Comparison of ENCODE assay signal across 1 cellular context in genomic region chr2:28366496-28367282, GRCh38.
TF ChIP-seq lines count a peak whose summit lies in the region.

No MANE protein-coding gene starts in this region.

TF ChIP-seq in K562, 482 proteins besides CTCF, POLR2A, EP300 and RAD21 (continued from another document and continues in another):
- TF ChIP-seq ZBTB49 (CRISPR knock-in tag; IDR thresholded peaks at IDR 0.05; ENCODE audit: borderline replicate concordance) = no peak
- no peak for TF ChIP-seq CHD7 (IDR thresholded peaks at IDR 0.05; ENCODE audit: low read depth, low read length)
- peak; percentile 94 for TF ChIP-seq NR4A1 (CRISPR knock-in tag; IDR thresholded peaks at IDR 0.05)
- TF ChIP-seq NR4A1 (tag; IDR thresholded peaks at IDR 0.05) = 0 out of 2 replicates have a peak, but pooled peaks have one; percentile 79
- no peak for TF ChIP-seq BRF1 (IDR thresholded peaks at IDR 0.05; ENCODE audit: borderline replicate concordance, extremely low read depth, insufficient read length)
- no peak for TF ChIP-seq SMAD1 (IDR thresholded peaks at IDR 0.05; ENCODE audit: low read depth, low read length, partially characterized antibody)
- TF ChIP-seq SREBF2 (CRISPR knock-in tag; IDR thresholded peaks at IDR 0.05) = no peak
- no peak for TF ChIP-seq TAF15 (IDR thresholded peaks at IDR 0.05; ENCODE audit: low read depth, low read length)
- TF ChIP-seq ZBTB34 (CRISPR knock-in tag; IDR thresholded peaks at IDR 0.05) = no peak
- TF ChIP-seq ZNF24 (IDR thresholded peaks at IDR 0.05) = no peak; the same call in 1 of the 2 replicates
- TF ChIP-seq LCOR (CRISPR knock-in tag; IDR thresholded peaks at IDR 0.05) = peak; percentile 77; the same call in 1 of the 2 replicates
- TF ChIP-seq ATF3 (IDR thresholded peaks at IDR 0.05) = no peak; the same call in 1 of the 2 replicates
- peak; percentile 44; the same call in 1 of the 2 replicates for TF ChIP-seq ATF3 (CRISPR knock-in tag; conservative IDR thresholded peaks at IDR 0.05)
- no peak for TF ChIP-seq STAG1 (CRISPR knock-in tag; IDR thresholded peaks at IDR 0.05; ENCODE audit: borderline replicate concordance)
- no peak for TF ChIP-seq IRF2 (CRISPR knock-in tag; IDR thresholded peaks at IDR 0.05)
- TF ChIP-seq HEY1 (CRISPR knock-in tag; IDR thresholded peaks at IDR 0.05; ENCODE audit: borderline replicate concordance) = no peak
- TF ChIP-seq RFX7 (CRISPR knock-in tag; IDR thresholded peaks at IDR 0.05) = 0 out of 2 replicates have a peak, but pooled peaks have one; percentile 27
- no peak for TF ChIP-seq PHF20 (IDR thresholded peaks at IDR 0.05; ENCODE audit: partially characterized antibody)
- TF ChIP-seq FOXP1 (CRISPR knock-in tag; IDR thresholded peaks at IDR 0.05) = 0 out of 2 replicates have a peak, but pooled peaks have one; percentile 45
- TF ChIP-seq ZNF316 (IDR thresholded peaks at IDR 0.05) = no peak
- TF ChIP-seq C11orf30 (IDR thresholded peaks at IDR 0.05; ENCODE audit: low read depth) = no peak
- TF ChIP-seq NBN (IDR thresholded peaks at IDR 0.05; ENCODE audit: low read depth) = peak; percentile 80; the same call in 1 of the 2 replicates
- 0 out of 2 replicates have a peak, but pooled peaks have one; percentile 58 for TF ChIP-seq ZNF830 (CRISPR knock-in tag; IDR thresholded peaks at IDR 0.05)
- no peak for TF ChIP-seq RAD51 (IDR thresholded peaks at IDR 0.05; ENCODE audit: borderline replicate concordance, low read depth)
- no peak for TF ChIP-seq SAP30 (IDR thresholded peaks at IDR 0.05; ENCODE audit: borderline replicate concordance, insufficient read depth, low read depth, low read length, poor library complexity, severe bottlenecking)
- peak; percentile 46 for TF ChIP-seq SMARCB1 (IDR thresholded peaks at IDR 0.05; ENCODE audit: insufficient read length, low read depth)
- TF ChIP-seq TBP (optimal IDR thresholded peaks at IDR 0.05; ENCODE audit: low read depth, low read length) = peak; percentile 48
- no peak for TF ChIP-seq HCFC1 (IDR thresholded peaks at IDR 0.05; ENCODE audit: low read depth, low read length)
- TF ChIP-seq ZBTB12 (CRISPR knock-in tag; IDR thresholded peaks at IDR 0.05) = peak; percentile 42; the same call in 1 of the 2 replicates
- peak in 1 of 2 experiments; percentile 69 for TF ChIP-seq AFF1 (IDR thresholded peaks at IDR 0.05; ENCODE audit: low read depth in 1 of 2, partially characterized antibody in 2 of 2)
- peak; percentile 14; the same call in 1 of the 2 replicates for TF ChIP-seq MEF2D (tag; conservative IDR thresholded peaks at IDR 0.05; ENCODE audit: low read depth)
- no peak for TF ChIP-seq ZNF551 (CRISPR knock-in tag; IDR thresholded peaks at IDR 0.05)
- TF ChIP-seq PHB2 (IDR thresholded peaks at IDR 0.05; ENCODE audit: low read depth) = no peak
- TF ChIP-seq ZNF584 (CRISPR knock-in tag; IDR thresholded peaks at IDR 0.05; ENCODE audit: low read depth) = peak; percentile 75; the same call in 1 of the 2 replicates
- peak; percentile 50 for TF ChIP-seq ZFP36 (IDR thresholded peaks at IDR 0.05; ENCODE audit: low read depth, low read length, partially characterized antibody)
